10 cellular contexts compared by ENCODE assay signal in genomic region chr10:625335-625699, GRCh38.
DNase-seq lines count a peak whose midpoint lies in the region; TF ChIP-seq lines count a peak whose summit lies in the region.
"Had no signal": no experiment of that assay in that cellular context is flagged by ENCODE, and none has a peak within 500 bp of the region (broad histone marks: within the 10 kb centered on the region; RNA-seq: fewer than 3 reads in every experiment).

No MANE protein-coding gene starts in this region.

- TF ChIP-seq CTCF in BE2C (IDR thresholded peaks at IDR 0.05; ENCODE audit: low read depth, low read length): no peak

- no peak overlapping the region for H2BK12ac ChIP-seq in trophoblast cell (ENCODE audit: low read length)

- intact Hi-C loops in activated T-helper 1 cell treated with anti-CD3 and anti-CD28 coated beads, Interleukin-12 subunit alpha, Interleukin-12 subunit beta, Interleukin-2, Interleukin-4 antibody, amounts not matched to agents 30 ng/mL and 10 ng/mL and 1 ng/mL, durations not matched to agents 14 hours and 24 hours and 36 hours (cut with micrococcal nuclease): no loop called here

- H2AFZ ChIP-seq in trophoblast cell (ENCODE audit: insufficient read depth, low read length, poor library complexity): no peak overlapping the region

- H3K18ac ChIP-seq in trophoblast cell (ENCODE audit: low read length): no peak overlapping the region

- H4K8ac ChIP-seq in trophoblast cell (ENCODE audit: low read depth, low read length): no peak overlapping the region

- H3K4me3 ChIP-seq in BE2C (ENCODE audit: low read depth, low read length) (peak overlapping the region; percentile 38), adipocyte (ENCODE audit: low read length) (peak overlapping the region; percentile 57), trophoblast cell (ENCODE audit: low read depth, low read length) (no peak overlapping the region)

- no peak overlapping the region for H3K27ac Mint-ChIP-seq in activated T-helper 1 cell treated with anti-CD3 and anti-CD28 coated beads, Interleukin-12 subunit alpha, Interleukin-12 subunit beta, Interleukin-2, Interleukin-4 antibody, amounts not matched to agents 30 ng/mL and 10 ng/mL and 1 ng/mL, durations not matched to agents 14 hours and 24 hours and 36 hours

- no peak overlapping the region for H3K4ac ChIP-seq in trophoblast cell (ENCODE audit: low read depth, low read length)

- peak overlapping the region; percentile 18 for H2BK120ac ChIP-seq in trophoblast cell (ENCODE audit: insufficient read depth, low read length, poor library complexity)

- no peaks in the 10 kb centered on the region for H3K4me1 Mint-ChIP-seq in activated T-helper 1 cell treated with anti-CD3 and anti-CD28 coated beads, Interleukin-12 subunit alpha, Interleukin-12 subunit beta, Interleukin-2, Interleukin-4 antibody, amounts not matched to agents 30 ng/mL and 10 ng/mL and 1 ng/mL, durations not matched to agents 14 hours and 24 hours and 36 hours (ENCODE audit: low read depth)

- peak overlapping the region; percentile 81 for H3K27ac ChIP-seq in trophoblast cell (ENCODE audit: low read depth, low read length)
- H3K27ac ChIP-seq: RWPE1 had no signal

- H3K36me3 Mint-ChIP-seq in activated T-helper 1 cell treated with anti-CD3 and anti-CD28 coated beads, Interleukin-12 subunit alpha, Interleukin-12 subunit beta, Interleukin-2, Interleukin-4 antibody, amounts not matched to agents 30 ng/mL and 10 ng/mL and 1 ng/mL, durations not matched to agents 14 hours and 24 hours and 36 hours (ENCODE audit: low read depth): no peaks in the 10 kb centered on the region
- H3K36me3 Mint-ChIP-seq: naive B cell had no signal

- H3K4me2 ChIP-seq in trophoblast cell (ENCODE audit: low read length): peak overlapping the region; percentile 7

- peaks cover 6% of the 10 kb centered on the region for H3K79me2 ChIP-seq in trophoblast cell (ENCODE audit: control insufficient read depth, insufficient read depth, low read length, poor library complexity)

- H3K27me3 ChIP-seq in BE2C: no peaks in the 10 kb centered on the region
- no peaks in the 10 kb centered on the region for H3K27me3 ChIP-seq in adipocyte (replicated peaks; ENCODE audit: control insufficient read depth, insufficient read depth, low read length)
- no peaks in the 10 kb centered on the region for H3K27me3 ChIP-seq in trophoblast cell (ENCODE audit: insufficient read depth, low read length)

- no peak overlapping the region for H3K14ac ChIP-seq in trophoblast cell (ENCODE audit: low read length)

- H3K9ac ChIP-seq in adipocyte (ENCODE audit: low read length) (peak overlapping the region; percentile 71), trophoblast cell (ENCODE audit: low read length) (no peak overlapping the region)

- H3K4me1 ChIP-seq in BE2C (peaks cover 29% of the 10 kb centered on the region), adipocyte (ENCODE audit: control insufficient read depth, insufficient read depth, low read length) (peaks cover 23% of the 10 kb centered on the region), trophoblast cell (ENCODE audit: control insufficient read depth in 1 of 2, insufficient read depth in 2 of 2, low read length in 2 of 2) (peaks cover 21 to 23% of the 10 kb centered on the region in 2 experiments)

- H3K9me3 Mint-ChIP-seq in activated T-helper 1 cell treated with anti-CD3 and anti-CD28 coated beads, Interleukin-12 subunit alpha, Interleukin-12 subunit beta, Interleukin-2, Interleukin-4 antibody, amounts not matched to agents 30 ng/mL and 10 ng/mL and 1 ng/mL, durations not matched to agents 14 hours and 24 hours and 36 hours: no peaks in the 10 kb centered on the region

- H3K36me3 ChIP-seq in BE2C: no peaks in the 10 kb centered on the region
- peaks cover 5% of the 10 kb centered on the region for H3K36me3 ChIP-seq in adipocyte (ENCODE audit: control insufficient read depth, insufficient read depth, low read length, severe bottlenecking)
- peaks cover 3 to 6% of the 10 kb centered on the region in 2 experiments for H3K36me3 ChIP-seq in trophoblast cell (ENCODE audit: control insufficient read depth in 1 of 2, insufficient read depth in 2 of 2, low read length in 2 of 2)

- H3K9me3 ChIP-seq in BE2C (no peaks in the 10 kb centered on the region), adipocyte (ENCODE audit: control insufficient read depth, low read length) (no peaks in the 10 kb centered on the region), trophoblast cell (ENCODE audit: insufficient read depth, low read depth, low read length) (peaks cover 2% of the 10 kb centered on the region)

- peak overlapping the region; percentile 18 for H2BK5ac ChIP-seq in trophoblast cell (ENCODE audit: low read depth, low read length, poor library complexity)

- H3K23ac ChIP-seq in trophoblast cell (ENCODE audit: low read length): no peak overlapping the region

- H3K27me3 Mint-ChIP-seq in activated T-helper 1 cell treated with anti-CD3 and anti-CD28 coated beads, Interleukin-12 subunit alpha, Interleukin-12 subunit beta, Interleukin-2, Interleukin-4 antibody, amounts not matched to agents 30 ng/mL and 10 ng/mL and 1 ng/mL, durations not matched to agents 14 hours and 24 hours and 36 hours (ENCODE audit: insufficient read depth): peaks cover 6% of the 10 kb centered on the region

- no peak overlapping the region for H2AK5ac ChIP-seq in trophoblast cell (ENCODE audit: low read length)

- WGBS in trophoblast cell (ENCODE audit: extremely low coverage, insufficient coverage, insufficient read length): no CpG with 5 or more reads among the region's 17 CpGs

- DNase-seq in BE2C (no peak), adipocyte (ENCODE audit: low read depth) (no peak), hepatic stellate cell (ENCODE audit: low spot score) (peak; percentile 69), trophoblast cell (no peak), DMS79 treated with DMSO at 0.1 percent for 48 hours (lab: John Stamatoyannopoulos, UW) (no peak), occipital lobe (lab: John Stamatoyannopoulos, UW) (no peak)
- no peak for DNase-seq in activated effector memory CD4-positive, alpha-beta T cell treated with Interleukin-2 at 50 U/mL for 16 hours
- DNase-seq in activated T-helper 1 cell treated with anti-CD3 and anti-CD28 coated beads, Interleukin-12 subunit alpha, Interleukin-12 subunit beta, Interleukin-2, Interleukin-4 antibody, amounts not matched to agents 30 ng/mL and 10 ng/mL and 1 ng/mL, durations not matched to agents 14 hours and 24 hours and 36 hours (ENCODE audit: low spot score): no peak
- DNase-seq: naive B cell had no signal

- H4K91ac ChIP-seq in trophoblast cell (ENCODE audit: low read depth, low read length): peak overlapping the region; percentile 29

- peaks cover 14% of the 10 kb centered on the region for H3K79me1 ChIP-seq in trophoblast cell (ENCODE audit: low read length)

- no peak overlapping the region for H3K4me3 Mint-ChIP-seq in activated T-helper 1 cell treated with anti-CD3 and anti-CD28 coated beads, Interleukin-12 subunit alpha, Interleukin-12 subunit beta, Interleukin-2, Interleukin-4 antibody, amounts not matched to agents 30 ng/mL and 10 ng/mL and 1 ng/mL, durations not matched to agents 14 hours and 24 hours and 36 hours
- H3K4me3 Mint-ChIP-seq: naive B cell had no signal

- no peak overlapping the region for H4K12ac ChIP-seq in trophoblast cell (ENCODE audit: low read depth, low read length)
